14 cellular contexts compared by ENCODE assay signal in genomic region chr11:55658031-55658573, GRCh38. TPM values are rescaled to one million over a fixed set of nuclear protein-coding genes. Genes with fewer than 3 reads are reported as not detected.
A peak's percentile ranks its signal among the peaks of the same experiment; 100 is the strongest.
DNase-seq lines count a peak whose midpoint lies in the region; ATAC-seq and TF ChIP-seq lines count a peak whose summit lies in the region.
"Had no signal": no experiment of that assay in that cellular context is flagged by ENCODE, and none has a peak within 500 bp of the region (broad histone marks: within the 10 kb centered on the region; RNA-seq: fewer than 3 reads in every experiment).

No MANE protein-coding gene starts in this region.

- H3K9me3 ChIP-seq in Caco-2 (no peaks in the 10 kb centered on the region), right lobe of liver (no peaks in the 10 kb centered on the region)

- ATAC-seq in GM19043 (IDR thresholded peaks at IDR 0.05; ENCODE audit: low read depth, unreplicated experiment) (peak; percentile 96), HG02642 (IDR thresholded peaks at IDR 0.05; ENCODE audit: poor library complexity, unreplicated experiment) (peak; percentile 98), HG03460 (IDR thresholded peaks at IDR 0.05; ENCODE audit: unreplicated experiment) (peak; percentile 93), right lobe of liver (no peak)
- ATAC-seq: HepG2 had no signal

- H3K4me3 ChIP-seq in Caco-2 (ENCODE audit: low read depth, low read length) = no peak overlapping the region
- H3K4me3 ChIP-seq in right lobe of liver = no peak overlapping the region

- H3K4me1 ChIP-seq in Caco-2 = no peaks in the 10 kb centered on the region; the same call in 1 of the 2 replicates
- H3K4me1 ChIP-seq in right lobe of liver = no peaks in the 10 kb centered on the region

- no peaks in the 10 kb centered on the region for H3K9me3 Mint-ChIP-seq in Caco-2 (ENCODE audit: unreplicated experiment)

- WGBS in right lobe of liver (ENCODE audit: insufficient coverage, low coverage, low lambda C conversion rate, missing lambda C conversion rate) = 64% methylated on average over 2 of the region's 2 CpGs

- peaks cover 8% of the 10 kb centered on the region for H3K4me1 Mint-ChIP-seq in Caco-2 (ENCODE audit: low read depth, unreplicated experiment)
- H3K4me1 Mint-ChIP-seq: brain had no signal

- H3K27me3 Mint-ChIP-seq in Caco-2 (ENCODE audit: insufficient read depth, unreplicated experiment) = no peaks in the 10 kb centered on the region
- H3K27me3 Mint-ChIP-seq: brain had no signal

- TF ChIP-seq CTCF in Caco-2 (IDR thresholded peaks at IDR 0.05; ENCODE audit: insufficient read depth in 1 of 2, low read depth in 1 of 2, low read length in 1 of 2, severe bottlenecking in 1 of 2, unreplicated experiment in 1 of 2) (no peak), right lobe of liver (IDR thresholded peaks at IDR 0.05) (no peak)

- no peaks in the 10 kb centered on the region for H3K36me3 ChIP-seq in Caco-2 (ENCODE audit: control insufficient read depth, insufficient read depth, low read length)
- no peaks in the 10 kb centered on the region for H3K36me3 ChIP-seq in right lobe of liver

- CTCF ChIA-PET in Caco-2 (lab: Charles Lee) = no interaction called here

- POLR2A ChIA-PET in Caco-2 (lab: Charles Lee) = no interaction called here

- H3K4me3 Mint-ChIP-seq in Caco-2 (ENCODE audit: unreplicated experiment) = peak overlapping the region; percentile 30
- H3K4me3 Mint-ChIP-seq: brain; T-helper 1 cell treated with Interleukin-12 subunit alpha and Interleukin-12 subunit beta and Interleukin-4 antibody, amounts not matched to agents 30 μg/mL and 1 μg/mL, for 36 hours had no signal

- H3K27me3 ChIP-seq in Caco-2 (replicated peaks; ENCODE audit: control insufficient read depth, insufficient read depth, low read length) = no peaks in the 10 kb centered on the region
- no peaks in the 10 kb centered on the region for H3K27me3 ChIP-seq in right lobe of liver

- BruUV-seq in Caco-2 (replicated peaks; lab: Mats Ljungman, UMichigan) = no TSS peak

- no peaks in the 10 kb centered on the region for H3K36me3 Mint-ChIP-seq in Caco-2 (ENCODE audit: insufficient read depth, unreplicated experiment)
- H3K36me3 Mint-ChIP-seq: brain had no signal

- DNase-seq in Caco-2 = peak in 1 of 2 experiments; percentile 2
- DNase-seq in right lobe of liver = no peak
- no peak for DNase-seq in retina
- no peak for DNase-seq in RKO (ENCODE audit: low spot score)
- no peak for DNase-seq in foreskin melanocyte
- DNase-seq: GDM1 had no signal

- intact Hi-C loops in Caco-2 (cut with micrococcal nuclease; ENCODE audit: unreplicated experiment) (no loop called here), right lobe of liver (cut with DNase I) (no loop called here)

- TF ChIP-seq POLR2A in right lobe of liver (IDR thresholded peaks at IDR 0.05) = no peak

- H3K27ac ChIP-seq in right lobe of liver = no peak overlapping the region

- H3K27ac Mint-ChIP-seq in Caco-2 (ENCODE audit: unreplicated experiment) = no peak overlapping the region
- H3K27ac Mint-ChIP-seq: brain; T-helper 1 cell treated with Interleukin-12 subunit alpha and Interleukin-12 subunit beta and Interleukin-4 antibody, amounts not matched to agents 30 μg/mL and 1 μg/mL, for 36 hours had no signal

RNA-seq across cellular contexts. Expression of gene OR4C6, which starts 3.9 kb away (rescaled TPM):
- total RNA-seq in Caco-2 (2022) (not detected in 2 replicates), right lobe of liver (not detected)
- total RNA-seq: HepG2, kidney epithelial cell, NCI-H460 had no signal

RNA-seq across cellular contexts. Expression of gene OR4S2, which starts 10.0 kb away (rescaled TPM):
- not detected in 2 replicates for total RNA-seq in Caco-2 (2022)
- total RNA-seq in right lobe of liver = not detected
- total RNA-seq: HepG2, kidney epithelial cell, NCI-H460 had no signal

RNA-seq across cellular contexts. Expression of gene OR4P4, which starts 23.2 kb away (rescaled TPM):
- total RNA-seq in Caco-2 (2022) (not detected in 2 replicates), right lobe of liver (not detected)
- total RNA-seq: HepG2, kidney epithelial cell, NCI-H460 had no signal

RNA-seq across cellular contexts. Expression of gene OR4C11, which starts 50.7 kb away (rescaled TPM):
- not detected in 2 replicates for total RNA-seq in Caco-2 (2022)
- not detected for total RNA-seq in right lobe of liver
- total RNA-seq: HepG2, kidney epithelial cell, NCI-H460 had no signal

Comparison
In these comparisons a context has a peak if more than half of its experiments do, and no peak if none do; other contexts are left out.
1. ATAC-seq: peak in GM19043 (single experiment), HG02642 (single experiment) and HG03460 (single experiment); none in right lobe of liver (0 of 4).